Comparison of ENCODE assay signal across 10 cellular contexts in genomic region chr2:175064797-175065196, GRCh38.
"Had no signal": no experiment of that assay in that cellular context is flagged by ENCODE, and none has a peak within 500 bp of the region (broad histone marks: within the 10 kb centered on the region; RNA-seq: fewer than 3 reads in every experiment).

No MANE protein-coding gene starts in this region.

- H3K27ac Mint-ChIP-seq: naive thymus-derived CD4-positive, alpha-beta T cell; nephron progenitor cell had no signal

- H3K9me3 ChIP-seq: esophagus muscularis mucosa, gastrocnemius medialis, sigmoid colon had no signal

- H3K27me3 ChIP-seq: esophagus muscularis mucosa, gastrocnemius medialis, sigmoid colon had no signal

- H3K4me1 ChIP-seq: esophagus muscularis mucosa, gastrocnemius medialis, sigmoid colon had no signal

- ATAC-seq: gastrocnemius medialis; naive thymus-derived CD4-positive, alpha-beta T cell had no signal

- H3K27me3 Mint-ChIP-seq: naive thymus-derived CD4-positive, alpha-beta T cell had no signal

- H3K36me3 ChIP-seq: gastrocnemius medialis had no signal

- DNase-seq: effector memory CD4-positive, alpha-beta T cell; gastrocnemius medialis; glutamatergic neuron; naive thymus-derived CD4-positive, alpha-beta T cell; nephron progenitor cell; sigmoid colon; stimulated activated naive CD4-positive, alpha-beta T cell treated with Interleukin-2 at 50 U/mL for 16 hours; trophoblast cell had no signal

- H3K9me3 Mint-ChIP-seq: naive thymus-derived CD4-positive, alpha-beta T cell had no signal

- H3K4me3 ChIP-seq: esophagus muscularis mucosa, gastrocnemius medialis, sigmoid colon, skin epidermis had no signal

- H3K4me3 Mint-ChIP-seq: naive thymus-derived CD4-positive, alpha-beta T cell; nephron progenitor cell had no signal

- H3K27ac ChIP-seq: esophagus muscularis mucosa, gastrocnemius medialis, sigmoid colon, skin epidermis had no signal

- H3K4me1 Mint-ChIP-seq: nephron progenitor cell had no signal
